Comparison of ENCODE assay signal across 8 cellular contexts in the genomic region with DNA sequence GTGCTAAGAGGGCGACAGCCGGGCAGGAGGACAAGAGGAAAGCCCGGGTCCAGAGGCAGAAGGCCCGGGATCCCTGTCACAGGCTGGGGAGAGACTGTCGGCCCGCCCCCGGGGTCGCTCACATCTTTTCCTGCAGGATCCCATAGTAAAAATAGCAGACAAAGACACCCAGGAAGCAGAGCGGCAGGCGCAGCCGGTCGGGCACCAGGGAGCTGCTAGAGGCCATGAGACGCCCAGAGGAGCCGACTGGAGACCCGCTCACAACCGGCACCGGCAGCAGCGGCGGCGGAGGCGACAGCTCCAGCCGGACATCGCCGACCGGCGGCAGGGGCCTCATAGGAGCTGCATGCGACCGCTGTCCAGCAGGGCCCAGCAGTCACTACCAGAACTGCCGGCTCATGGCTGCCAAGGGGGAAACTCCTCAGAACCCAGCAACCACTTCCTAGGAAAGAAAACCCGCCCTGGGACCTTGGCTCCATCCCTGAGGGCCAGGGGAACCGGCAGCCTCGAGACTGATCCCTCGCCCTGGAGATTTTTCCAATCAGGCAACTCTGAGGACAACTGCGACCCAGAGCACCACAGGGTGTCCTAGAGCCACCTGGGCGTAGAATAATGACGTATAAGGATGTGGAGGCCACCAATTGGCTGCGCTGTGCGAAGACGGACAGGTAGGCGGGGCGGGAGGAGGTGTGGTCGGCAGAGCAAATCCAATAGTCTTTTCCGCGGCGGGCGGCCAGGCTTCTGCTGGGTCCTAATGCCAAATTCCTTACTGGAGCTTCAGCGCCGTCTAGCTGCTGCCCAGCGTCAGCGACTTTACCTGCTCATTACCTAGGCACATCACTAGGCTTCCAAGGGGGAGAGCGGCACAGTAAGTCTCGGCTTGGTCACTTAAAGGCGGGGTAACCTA. TPM values are rescaled to one million over a fixed set of nuclear protein-coding genes. Genes with fewer than 3 reads are reported as not detected.
DNase-seq lines count a peak whose midpoint lies in the region; ATAC-seq and TF ChIP-seq lines count a peak whose summit lies in the region.

TSS of gene SLC35B1 (minus strand) at position 357 of the 907 bp plus-strand sequence. CDS start at position 226, 131 bp downstream.

- TF ChIP-seq CTCF in PC-3 (conservative IDR thresholded peaks at IDR 0.05; ENCODE audit: low read depth, low read length) = peak; percentile 98
- TF ChIP-seq CTCF in epithelial cell of proximal tubule (conservative IDR thresholded peaks at IDR 0.05; ENCODE audit: low read depth, low read length) = peak; percentile 78

- no TSS peak for BruUV-seq in PC-3 (replicated peaks; lab: Mats Ljungman, UMichigan)

- H3F3A ChIP-seq in PC-3 (ENCODE audit: low read length, unreplicated experiment) = no peaks in the 10 kb centered on the region

- intact Hi-C loops in PC-3 (cut with micrococcal nuclease) = loop anchor here (1.0 to 5.0 kb wide), 5 partner anchors 56 to 289 kb away; partner anchors contain the start of genes DLX3, FAM117A and KAT7

- ATAC-seq in GM21529 (IDR thresholded peaks at IDR 0.05; ENCODE audit: unreplicated experiment) (peak; percentile 87), PC-3 (peak; percentile 91)

- CTCF ChIA-PET in PC-3 (lab: Charles Lee) = interaction anchor here (0.6 to 1.3 kb wide), 4 partner anchors 31 to 69 kb away, joined by 3 to 7 read pairs (median 4); partner anchors contain the start of gene FAM117A

- peaks cover 23% of the 10 kb centered on the region for H3K79me2 ChIP-seq in PC-3 (ENCODE audit: low read length)

- peak; percentile 57 for TF ChIP-seq RAD21 in Ishikawa (IDR thresholded peaks at IDR 0.05; ENCODE audit: low read depth)

- H3K36me3 ChIP-seq in PC-3 (ENCODE audit: low read depth, low read length) (peaks cover 27% of the 10 kb centered on the region), mucosa of stomach (ENCODE audit: control insufficient read depth, insufficient read depth, low read length) (peaks cover 12% of the 10 kb centered on the region)

- H3K9ac ChIP-seq in PC-3 (ENCODE audit: low read length) = peak within 1 kb of the TSS; percentile 94
- peak within 1 kb of the TSS; percentile 91 for H3K9ac ChIP-seq in mucosa of stomach (ENCODE audit: low read length)

- no peaks in the 10 kb centered on the region for H3K9me2 ChIP-seq in PC-3 (replicated peaks; ENCODE audit: low read length)

- DNase-seq in DMS153 treated with DMSO at 0.1 percent for 48 hours (lab: John Stamatoyannopoulos, UW; ENCODE audit: unreplicated experiment) = peak; percentile 98
- DNase-seq in PC-3 = peak; percentile 100
- peak; percentile 95 for DNase-seq in activated T-cell treated with anti-CD3 and anti-CD28 coated beads, Interleukin-2, amount 50 U/mL, for 1 hour
- peak; percentile 92 for DNase-seq in epithelial cell of proximal tubule (ENCODE audit: low read depth)
- peak; percentile 93 for DNase-seq in stimulated activated CD8-positive, alpha-beta memory T cell treated with anti-CD3 and anti-CD28 coated beads, Interleukin-7, amount 100 ng/mL, for 24 hours (ENCODE audit: low read depth)

- no peaks in the 10 kb centered on the region for H4K20me1 ChIP-seq in PC-3 (ENCODE audit: low read length)

- TF ChIP-seq EP300 in Ishikawa (IDR thresholded peaks at IDR 0.05; ENCODE audit: borderline replicate concordance) = no peak

- H2AFZ ChIP-seq in PC-3 (ENCODE audit: low read length) = peak within 1 kb of the TSS; percentile 84

- H3K9me3 ChIP-seq in PC-3 (ENCODE audit: low read length) (no peaks in the 10 kb centered on the region), mucosa of stomach (ENCODE audit: control insufficient read depth, low read length) (no peaks in the 10 kb centered on the region)

- POLR2A ChIA-PET in PC-3 (lab: Charles Lee; ENCODE audit: unreplicated experiment) = interaction anchor here (0.6 to 1.5 kb wide), 3 partner anchors 9 to 133 kb away, joined by 3 to 4 read pairs (median 3); partner anchors contain the start of gene KAT7

- H3K27me3 ChIP-seq in PC-3 (ENCODE audit: low read length) = no peaks in the 10 kb centered on the region
- no peaks in the 10 kb centered on the region for H3K27me3 ChIP-seq in mucosa of stomach (ENCODE audit: control insufficient read depth, insufficient read depth, low read length)

- peak within 1 kb of the TSS; percentile 80 for H3K27ac ChIP-seq in PC-3 (ENCODE audit: low read length)

- H3K4me1 ChIP-seq in PC-3 (ENCODE audit: insufficient read depth, low read length) (peaks cover 17% of the 10 kb centered on the region), mucosa of stomach (ENCODE audit: control insufficient read depth, insufficient read depth, low read length) (peaks cover 24% of the 10 kb centered on the region)

- H3K4me3 ChIP-seq in PC-3 (ENCODE audit: low read length) (peak within 1 kb of the TSS; percentile 86), epithelial cell of proximal tubule (ENCODE audit: low read depth, low read length) (peak within 1 kb of the TSS; percentile 87), mucosa of stomach (ENCODE audit: low read length) (peak within 1 kb of the TSS; percentile 57)

- peak within 1 kb of the TSS; percentile 92 for H3K4me2 ChIP-seq in PC-3 (ENCODE audit: low read length)

TF ChIP-seq in Ishikawa, 13 proteins besides CTCF, POLR2A, EP300 and RAD21:
- TF ChIP-seq YY1 (IDR thresholded peaks at IDR 0.05; ENCODE audit: low read depth) = peak; percentile 69
- TF ChIP-seq TAF1 (IDR thresholded peaks at IDR 0.05; ENCODE audit: low read depth) = peak; percentile 69
- TF ChIP-seq CEBPB (IDR thresholded peaks at IDR 0.05) = no peak; the same call in 1 of the 2 replicates
- TF ChIP-seq CREB1 (IDR thresholded peaks at IDR 0.05; ENCODE audit: low read depth) = peak; percentile 96
- TF ChIP-seq USF1 (IDR thresholded peaks at IDR 0.05) = peak; percentile 3; the same call in 1 of the 2 replicates
- no peak for TF ChIP-seq NFIC (IDR thresholded peaks at IDR 0.05)
- TF ChIP-seq TEAD4 (IDR thresholded peaks at IDR 0.05) = peak; percentile 79
- TF ChIP-seq, protein P1, sequence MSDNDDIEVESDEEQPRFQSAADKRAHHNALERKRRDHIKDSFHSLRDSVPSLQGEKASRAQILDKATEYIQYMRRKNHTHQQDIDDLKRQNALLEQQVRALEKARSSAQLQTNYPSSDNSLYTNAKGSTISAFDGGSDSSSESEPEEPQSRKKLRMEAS (IDR thresholded peaks at IDR 0.05) = peak; percentile 12; the same call in 1 of the 2 replicates
- no peak for TF ChIP-seq FOXM1 (IDR thresholded peaks at IDR 0.05; ENCODE audit: borderline replicate concordance, low read depth)
- TF ChIP-seq TCF12 (IDR thresholded peaks at IDR 0.05; ENCODE audit: low read depth) = peak; percentile 55; the same call in 1 of the 2 replicates
- no peak for TF ChIP-seq EGR1 (IDR thresholded peaks at IDR 0.05)
- no peak for TF ChIP-seq ZBTB7A (IDR thresholded peaks at IDR 0.05; ENCODE audit: low read depth)
- TF ChIP-seq REST (IDR thresholded peaks at IDR 0.05; ENCODE audit: low read depth) = peak; percentile 44; the same call in 1 of the 2 replicates

RNA-seq across cellular contexts. Expression of gene SLC35B1, which starts in this region (rescaled TPM):
- total RNA-seq in PC-3 (2014; rRNA removed) (199 and 211 TPM in 2 replicates), epithelial cell of proximal tubule (60.0 and 72.0 TPM in 2 replicates)

Comparison
In these comparisons a context has a peak if more than half of its experiments do, and no peak if none do; other contexts are left out.
1. Peak in every context shown above with its lines: DNase-seq, ATAC-seq, H3K4me3 ChIP-seq and H3K27ac ChIP-seq.